In genomic region chr17:82230627-82231311, GRCh38 we compare ENCODE assay signal across 1 cellular context.
TF ChIP-seq lines count a peak whose summit lies in the region.

No MANE protein-coding gene starts in this region.

TF ChIP-seq in HepG2, 621 proteins besides CTCF, POLR2A, EP300 and RAD21 (continued from another document and continues in another):
- TF ChIP-seq PATZ1 (CRISPR knock-in tag; IDR thresholded peaks at IDR 0.05), result no peak; the same call in none of the 2 replicates
- TF ChIP-seq ZFP37 (CRISPR knock-in tag; IDR thresholded peaks at IDR 0.05; ENCODE audit: borderline replicate concordance), result peak; percentile 97
- no peak for TF ChIP-seq NBN (conservative IDR thresholded peaks at IDR 0.05)
- peak; percentile 53; the same call in 1 of the 2 replicates for TF ChIP-seq TAF1 (CRISPR knock-in tag; IDR thresholded peaks at IDR 0.05)
- TF ChIP-seq TBL1XR1 (IDR thresholded peaks at IDR 0.05; ENCODE audit: borderline replicate concordance, low read length, partially characterized antibody), result no peak
- TF ChIP-seq ZBTB25 (CRISPR knock-in tag; IDR thresholded peaks at IDR 0.05), result peak; percentile 86; the same call in 1 of the 2 replicates
- TF ChIP-seq, protein P1, sequence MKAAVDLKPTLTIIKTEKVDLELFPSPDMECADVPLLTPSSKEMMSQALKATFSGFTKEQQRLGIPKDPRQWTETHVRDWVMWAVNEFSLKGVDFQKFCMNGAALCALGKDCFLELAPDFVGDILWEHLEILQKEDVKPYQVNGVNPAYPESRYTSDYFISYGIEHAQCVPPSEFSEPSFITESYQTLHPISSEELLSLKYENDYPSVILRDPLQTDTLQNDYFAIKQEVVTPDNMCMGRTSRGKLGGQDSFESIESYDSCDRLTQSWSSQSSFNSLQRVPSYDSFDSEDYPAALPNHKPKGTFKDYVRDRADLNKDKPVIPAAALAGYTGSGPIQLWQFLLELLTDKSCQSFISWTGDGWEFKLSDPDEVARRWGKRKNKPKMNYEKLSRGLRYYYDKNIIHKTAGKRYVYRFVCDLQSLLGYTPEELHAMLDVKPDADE (CRISPR knock-in tag; IDR thresholded peaks at IDR 0.05), result peak; percentile 98
- TF ChIP-seq THAP8 (CRISPR knock-in tag; IDR thresholded peaks at IDR 0.05; ENCODE audit: borderline replicate concordance), result peak; percentile 91
- peak; percentile 68 for TF ChIP-seq DR1 (CRISPR knock-in tag; IDR thresholded peaks at IDR 0.05)
- peak; percentile 78; the same call in 1 of the 2 replicates for TF ChIP-seq MIER3 (CRISPR knock-in tag; IDR thresholded peaks at IDR 0.05; ENCODE audit: borderline replicate concordance)
- TF ChIP-seq CENPT (CRISPR knock-in tag; IDR thresholded peaks at IDR 0.05; ENCODE audit: low read depth), result no peak
- peak; percentile 94 for TF ChIP-seq MEIS2 (CRISPR knock-in tag; IDR thresholded peaks at IDR 0.05)
- TF ChIP-seq ZFP82 (CRISPR knock-in tag; IDR thresholded peaks at IDR 0.05; ENCODE audit: borderline replicate concordance), result peak; percentile 67; the same call in 1 of the 2 replicates
- no peak for TF ChIP-seq KAT2B (IDR thresholded peaks at IDR 0.05; ENCODE audit: borderline replicate concordance, low read depth, low read length)
- no peak for TF ChIP-seq NFIC (IDR thresholded peaks at IDR 0.05; ENCODE audit: low read length)
- no peak for TF ChIP-seq EZH2 (conservative IDR thresholded peaks at IDR 0.05; ENCODE audit: low read depth, low read length)
- TF ChIP-seq, protein P2, sequence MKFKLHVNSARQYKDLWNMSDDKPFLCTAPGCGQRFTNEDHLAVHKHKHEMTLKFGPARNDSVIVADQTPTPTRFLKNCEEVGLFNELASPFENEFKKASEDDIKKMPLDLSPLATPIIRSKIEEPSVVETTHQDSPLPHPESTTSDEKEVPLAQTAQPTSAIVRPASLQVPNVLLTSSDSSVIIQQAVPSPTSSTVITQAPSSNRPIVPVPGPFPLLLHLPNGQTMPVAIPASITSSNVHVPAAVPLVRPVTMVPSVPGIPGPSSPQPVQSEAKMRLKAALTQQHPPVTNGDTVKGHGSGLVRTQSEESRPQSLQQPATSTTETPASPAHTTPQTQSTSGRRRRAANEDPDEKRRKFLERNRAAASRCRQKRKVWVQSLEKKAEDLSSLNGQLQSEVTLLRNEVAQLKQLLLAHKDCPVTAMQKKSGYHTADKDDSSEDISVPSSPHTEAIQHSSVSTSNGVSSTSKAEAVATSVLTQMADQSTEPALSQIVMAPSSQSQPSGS (CRISPR knock-in tag; IDR thresholded peaks at IDR 0.05), result peak; percentile 76
- TF ChIP-seq GMEB2 (CRISPR knock-in tag; IDR thresholded peaks at IDR 0.05; ENCODE audit: low read depth), result peak; percentile 64; the same call in 1 of the 2 replicates
- peak; percentile 89; the same call in 1 of the 2 replicates for TF ChIP-seq BATF2 (CRISPR knock-in tag; IDR thresholded peaks at IDR 0.05)
- no peak for TF ChIP-seq SOX6 (IDR thresholded peaks at IDR 0.05)
- peak; percentile 76 for TF ChIP-seq SOX6 (CRISPR knock-in tag; IDR thresholded peaks at IDR 0.05)
- no peak; the same call in 1 of the 2 replicates for TF ChIP-seq ZNF644 (CRISPR knock-in tag; IDR thresholded peaks at IDR 0.05; ENCODE audit: low read depth)
- no peak for TF ChIP-seq MNT (IDR thresholded peaks at IDR 0.05)
- TF ChIP-seq, protein P3, sequence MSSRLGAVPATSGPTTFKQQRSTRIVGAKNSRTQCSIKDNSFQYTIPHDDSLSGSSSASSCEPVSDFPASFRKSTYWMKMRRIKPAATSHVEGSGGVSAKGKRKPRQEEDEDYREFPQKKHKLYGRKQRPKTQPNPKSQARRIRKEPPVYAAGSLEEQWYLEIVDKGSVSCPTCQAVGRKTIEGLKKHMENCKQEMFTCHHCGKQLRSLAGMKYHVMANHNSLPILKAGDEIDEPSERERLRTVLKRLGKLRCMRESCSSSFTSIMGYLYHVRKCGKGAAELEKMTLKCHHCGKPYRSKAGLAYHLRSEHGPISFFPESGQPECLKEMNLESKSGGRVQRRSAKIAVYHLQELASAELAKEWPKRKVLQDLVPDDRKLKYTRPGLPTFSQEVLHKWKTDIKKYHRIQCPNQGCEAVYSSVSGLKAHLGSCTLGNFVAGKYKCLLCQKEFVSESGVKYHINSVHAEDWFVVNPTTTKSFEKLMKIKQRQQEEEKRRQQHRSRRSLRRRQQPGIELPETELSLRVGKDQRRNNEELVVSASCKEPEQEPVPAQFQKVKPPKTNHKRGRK (CRISPR knock-in tag; IDR thresholded peaks at IDR 0.05), result no peak
- TF ChIP-seq ZSCAN5A (CRISPR knock-in tag; IDR thresholded peaks at IDR 0.05; ENCODE audit: borderline replicate concordance), result peak; percentile 96
- TF ChIP-seq ELF3 (CRISPR knock-in tag; IDR thresholded peaks at IDR 0.05), result peak; percentile 88
- TF ChIP-seq ZNF335 (CRISPR knock-in tag; IDR thresholded peaks at IDR 0.05), result peak; percentile 32
- TF ChIP-seq ZNF773 (CRISPR knock-in tag; IDR thresholded peaks at IDR 0.05; ENCODE audit: borderline replicate concordance), result peak; percentile 97
- peak; percentile 94 for TF ChIP-seq ZNF589 (CRISPR knock-in tag; conservative IDR thresholded peaks at IDR 0.05)
- no peak for TF ChIP-seq TOE1 (CRISPR knock-in tag; IDR thresholded peaks at IDR 0.05)
- peak; percentile 91 for TF ChIP-seq CSRNP2 (CRISPR knock-in tag; conservative IDR thresholded peaks at IDR 0.05; ENCODE audit: low read depth)
- TF ChIP-seq THYN1 (CRISPR knock-in tag; IDR thresholded peaks at IDR 0.05; ENCODE audit: borderline replicate concordance, low read depth), result 0 out of 2 replicates have a peak, but pooled peaks have one; percentile 64
- peak; percentile 85 for TF ChIP-seq EED (CRISPR knock-in tag; IDR thresholded peaks at IDR 0.05)
- TF ChIP-seq ZSCAN9 (CRISPR knock-in tag; IDR thresholded peaks at IDR 0.05; ENCODE audit: borderline replicate concordance), result peak; percentile 38; the same call in 1 of the 2 replicates
- TF ChIP-seq GATAD2A (CRISPR knock-in tag; IDR thresholded peaks at IDR 0.05), result peak; percentile 55
- TF ChIP-seq KAT7 (CRISPR knock-in tag; IDR thresholded peaks at IDR 0.05; ENCODE audit: borderline replicate concordance), result no peak; the same call in 1 of the 2 replicates
- TF ChIP-seq HNRNPK (IDR thresholded peaks at IDR 0.05; ENCODE audit: low read depth, low read length, poor library complexity, severe bottlenecking), result peak; percentile 89
- TF ChIP-seq ZNF30 (CRISPR knock-in tag; IDR thresholded peaks at IDR 0.05), result peak; percentile 56
- TF ChIP-seq ZNF740 (CRISPR knock-in tag; IDR thresholded peaks at IDR 0.05), result peak; percentile 26
- no peak for TF ChIP-seq SP1 (IDR thresholded peaks at IDR 0.05)
- peak; percentile 80 for TF ChIP-seq SP1 (CRISPR knock-in tag; IDR thresholded peaks at IDR 0.05)
- TF ChIP-seq GZF1 (CRISPR knock-in tag; IDR thresholded peaks at IDR 0.05), result peak; percentile 99
- TF ChIP-seq FOXO4 (CRISPR knock-in tag; conservative IDR thresholded peaks at IDR 0.05), result peak; percentile 97
